ENCODE assay signal across 11 cellular contexts in genomic region chr3:171282041-171282440, GRCh38.
DNase-seq lines count a peak whose midpoint lies in the region; ATAC-seq and TF ChIP-seq lines count a peak whose summit lies in the region.
"Had no signal": no experiment of that assay in that cellular context is flagged by ENCODE, and none has a peak within 500 bp of the region (broad histone marks: within the 10 kb centered on the region; RNA-seq: fewer than 3 reads in every experiment).

No MANE protein-coding gene starts in this region.

- in situ Hi-C loops in GM23248 (cut with MboI), result no loop called here

- H3F3A ChIP-seq in GM23248 (ENCODE audit: insufficient read depth), result peaks cover 20% of the 10 kb centered on the region

- H3K9me2 ChIP-seq in GM23248 (ENCODE audit: insufficient read depth) (no peaks in the 10 kb centered on the region), OCI-LY7 (ENCODE audit: insufficient read depth, low read length) (no peaks in the 10 kb centered on the region)

- POLR2A ChIA-PET in OCI-LY7 (lab: Charles Lee), result interaction anchor here (2.2 kb wide), 1 partner anchor 12 kb away, joined by 9 read pairs; no protein-coding TSS in a partner anchor

- H3K27ac ChIP-seq in GM23248 (no peak overlapping the region), ascending aorta (peak overlapping the region; percentile 75 to 83), OCI-LY7 (ENCODE audit: low read depth, low read length, poor library complexity, severe bottlenecking) (no peak overlapping the region)

- intact Hi-C loops in ascending aorta (cut with DNase I) (loop anchor here (5.0 to 10.0 kb wide), 3 partner anchors 40 to 1517 kb away; partner anchors contain the start of genes ACTRT3, TERC and TNIK), OCI-LY7 (cut with micrococcal nuclease; ENCODE audit: unreplicated experiment) (no loop called here)

- H3K4me3 ChIP-seq in GM23248, result no peak overlapping the region
- H3K4me3 ChIP-seq in ascending aorta, result peak overlapping the region; percentile 21 to 43
- no peak overlapping the region for H3K4me3 ChIP-seq in skeletal muscle cell (ENCODE audit: low read depth, low read length)
- no peak overlapping the region for H3K4me3 ChIP-seq in OCI-LY7 (ENCODE audit: low read depth, low read length, poor library complexity, severe bottlenecking)

- no TSS peak for BruUV-seq in OCI-LY7 (replicated peaks; lab: Mats Ljungman, UMichigan)

- H3K36me3 ChIP-seq in GM23248 (ENCODE audit: low read depth) (no peaks in the 10 kb centered on the region), ascending aorta (no peaks in the 10 kb centered on the region), OCI-LY7 (ENCODE audit: insufficient read depth, low read length) (no peaks in the 10 kb centered on the region)

- 88 to 89% methylated on average over 4 of the region's 4 CpGs for WGBS in GM23248 (ENCODE audit: low coverage in 1 of 2, low lambda C conversion rate in 2 of 2, missing lambda C conversion rate in 2 of 2), 2 experiments

- H2AFZ ChIP-seq in GM23248, result no peak overlapping the region
- no peak overlapping the region for H2AFZ ChIP-seq in OCI-LY7 (ENCODE audit: low read length)

- ATAC-seq in HG02981 (IDR thresholded peaks at IDR 0.05; ENCODE audit: unreplicated experiment) (no peak), GM21786 (IDR thresholded peaks at IDR 0.05; ENCODE audit: unreplicated experiment) (no peak)

- H3K79me2 ChIP-seq in GM23248 (ENCODE audit: insufficient read depth) (no peaks in the 10 kb centered on the region), OCI-LY7 (ENCODE audit: insufficient read depth, low read depth, low read length) (no peaks in the 10 kb centered on the region)

- H3K4me1 ChIP-seq in GM23248 (ENCODE audit: insufficient read depth) (peaks cover 37% of the 10 kb centered on the region), ascending aorta (peaks cover 0 to 28% of the 10 kb centered on the region in 2 donors), OCI-LY7 (ENCODE audit: insufficient read depth, low read length, poor library complexity, severe bottlenecking) (no peaks in the 10 kb centered on the region)

- CTCF ChIA-PET in OCI-LY7 (lab: Charles Lee; ENCODE audit: unreplicated experiment), result no interaction called here

- no peak for TF ChIP-seq CTCF in ascending aorta (IDR thresholded peaks at IDR 0.05)
- TF ChIP-seq CTCF in OCI-LY7 (conservative IDR thresholded peaks at IDR 0.05; ENCODE audit: low read length), result no peak

- DNase-seq in GM23248 (peak; percentile 33), ascending aorta (ENCODE audit: low spot score in 2 of 2) (no peak), foreskin melanocyte (peak; percentile 60), skeletal muscle cell (ENCODE audit: low read depth) (peak; percentile 22), OCI-LY7 (ENCODE audit: low spot score) (no peak), NCI-H2029 treated with DMSO at 0.1 percent for 48 hours (lab: John Stamatoyannopoulos, UW) (no peak)
- DNase-seq: NCI-H1694 treated with DMSO at 0.1 percent for 48 hours, posterior cingulate gyrus, trophoblast cell had no signal

- H3K27me3 ChIP-seq in GM23248 (replicated peaks; ENCODE audit: insufficient read depth) (no peaks in the 10 kb centered on the region), ascending aorta (no peaks in the 10 kb centered on the region)

- no peak overlapping the region for H3K9ac ChIP-seq in GM23248

- no peak overlapping the region for H3K4me2 ChIP-seq in GM23248 (ENCODE audit: unreplicated experiment)
- H3K4me2 ChIP-seq in OCI-LY7 (ENCODE audit: low read length), result no peak overlapping the region

- H3K9me3 ChIP-seq in GM23248 (ENCODE audit: low read depth) (no peaks in the 10 kb centered on the region), ascending aorta (no peaks in the 10 kb centered on the region), OCI-LY7 (ENCODE audit: low read length) (no peaks in the 10 kb centered on the region)

- H4K20me1 ChIP-seq in GM23248 (ENCODE audit: insufficient read depth) (no peaks in the 10 kb centered on the region), OCI-LY7 (ENCODE audit: insufficient read depth, low read length) (no peaks in the 10 kb centered on the region)

Comparison
In these comparisons a context has a peak if more than half of its experiments do, and no peak if none do; other contexts are left out.
1. DNase-seq: peak in GM23248 (single experiment), foreskin melanocyte (single experiment) and skeletal muscle cell (single experiment); none in ascending aorta (0 of 2), OCI-LY7 (single experiment) and NCI-H2029 treated with DMSO at 0.1 percent for 48 hours (single experiment).
2. H3K27ac ChIP-seq: peak in ascending aorta (2 of 2); none in GM23248 (single experiment) and OCI-LY7 (single experiment).
3. H3K4me3 ChIP-seq: peak in ascending aorta (2 of 2); none in GM23248 (single experiment), skeletal muscle cell (single experiment) and OCI-LY7 (single experiment).